24 cellular contexts compared by ENCODE assay signal in genomic region chr14:97061198-97061597, GRCh38.
"Had no signal": no experiment of that assay in that cellular context is flagged by ENCODE, and none has a peak within 500 bp of the region (broad histone marks: within the 10 kb centered on the region; RNA-seq: fewer than 3 reads in every experiment).

No MANE protein-coding gene starts in this region.

- H3K9me3 ChIP-seq: ascending aorta had no signal

- H3K4me1 ChIP-seq: ascending aorta, sigmoid colon had no signal

- ATAC-seq: activated CD8-positive, alpha-beta memory T cell treated with anti-CD3 and anti-CD28 coated beads, Interleukin-2, amount 10 ng/mL, durations not matched to agents 7 days and 5 days; activated CD8-positive, alpha-beta T cell treated with anti-CD3 and anti-CD28 coated beads for 36 hours; activated naive CD4-positive, alpha-beta T cell treated with anti-CD3 and anti-CD28 coated beads, Interleukin-2, amount 50 U/mL, for 72 hours; left ventricle myocardium superior; T-cell had no signal

- H3K36me3 ChIP-seq: ascending aorta, brain microvascular endothelial cell, sigmoid colon, WERI-Rb-1 had no signal

- H3K27me3 Mint-ChIP-seq: activated CD8-positive, alpha-beta T cell treated with anti-CD3 and anti-CD28 coated beads for 36 hours had no signal

- H3K4me2 ChIP-seq: smooth muscle cell had no signal

- H3K4me3 Mint-ChIP-seq: activated CD4-positive, alpha-beta T cell treated with anti-CD3 and anti-CD28 coated beads, Interleukin-2, amount 10 ng/mL, durations not matched to agents 7 days and 5 days; activated CD8-positive, alpha-beta memory T cell treated with anti-CD3 and anti-CD28 coated beads, Interleukin-2, amount 10 ng/mL, durations not matched to agents 7 days and 5 days; activated CD8-positive, alpha-beta T cell treated with anti-CD3 and anti-CD28 coated beads for 36 hours; activated T-helper 1 cell treated with anti-CD3 and anti-CD28 coated beads, Interleukin-12 subunit alpha, Interleukin-12 subunit beta, Interleukin-2, Interleukin-4 antibody, amounts not matched to agents 30 ng/mL and 10 ng/mL and 1 ng/mL, durations not matched to agents 14 hours and 24 hours and 36 hours; dendritic cell treated with granulocyte-macrophage colony-stimulating factor and Interleukin-4, amounts not matched to agents 40 ng/mL and 50 ng/mL, for 4 days; immature natural killer cell; memory B cell; neural crest cell; T-cell; T-helper 2 cell treated with Interferon-gamma antibody and Interleukin-4, amounts not matched to agents 5 μg/mL and 100 μg/mL, for 36 hours had no signal

- H3K36me3 Mint-ChIP-seq: activated CD8-positive, alpha-beta memory T cell treated with anti-CD3 and anti-CD28 coated beads, Interleukin-2, amount 10 ng/mL, durations not matched to agents 7 days and 5 days; activated naive CD4-positive, alpha-beta T cell treated with anti-CD3 and anti-CD28 coated beads, Interleukin-2, amount 50 U/mL, for 72 hours; immature natural killer cell; T-cell had no signal

- H3K27ac Mint-ChIP-seq: activated CD4-positive, alpha-beta T cell treated with anti-CD3 and anti-CD28 coated beads, Interleukin-2, amount 10 ng/mL, durations not matched to agents 7 days and 5 days; activated CD8-positive, alpha-beta memory T cell treated with anti-CD3 and anti-CD28 coated beads, Interleukin-2, amount 10 ng/mL, durations not matched to agents 7 days and 5 days; activated CD8-positive, alpha-beta T cell treated with anti-CD3 and anti-CD28 coated beads for 36 hours; activated naive CD4-positive, alpha-beta T cell treated with anti-CD3 and anti-CD28 coated beads, Interleukin-2, amount 50 U/mL, for 72 hours; activated T-helper 1 cell treated with anti-CD3 and anti-CD28 coated beads, Interleukin-12 subunit alpha, Interleukin-12 subunit beta, Interleukin-2, Interleukin-4 antibody, amounts not matched to agents 30 ng/mL and 10 ng/mL and 1 ng/mL, durations not matched to agents 14 hours and 24 hours and 36 hours; dendritic cell treated with granulocyte-macrophage colony-stimulating factor and Interleukin-4, amounts not matched to agents 40 ng/mL and 50 ng/mL, for 4 days; immature natural killer cell; memory B cell; T-cell; T-helper 2 cell treated with Interferon-gamma antibody and Interleukin-4, amounts not matched to agents 5 μg/mL and 100 μg/mL, for 36 hours had no signal

- H3K27me3 ChIP-seq: ascending aorta, brain microvascular endothelial cell had no signal

- H3K4me3 ChIP-seq: ascending aorta, sigmoid colon, smooth muscle cell had no signal

- H3K27ac ChIP-seq: ascending aorta, brain microvascular endothelial cell, sigmoid colon, WERI-Rb-1 had no signal

- H3K9me3 Mint-ChIP-seq: activated CD4-positive, alpha-beta T cell treated with anti-CD3 and anti-CD28 coated beads, Interleukin-2, amount 10 ng/mL, durations not matched to agents 7 days and 5 days; activated CD8-positive, alpha-beta T cell treated with anti-CD3 and anti-CD28 coated beads for 36 hours; activated naive CD4-positive, alpha-beta T cell treated with anti-CD3 and anti-CD28 coated beads, Interleukin-2, amount 50 U/mL, for 72 hours; activated T-helper 1 cell treated with anti-CD3 and anti-CD28 coated beads, Interleukin-12 subunit alpha, Interleukin-12 subunit beta, Interleukin-2, Interleukin-4 antibody, amounts not matched to agents 30 ng/mL and 10 ng/mL and 1 ng/mL, durations not matched to agents 14 hours and 24 hours and 36 hours; dendritic cell treated with granulocyte-macrophage colony-stimulating factor and Interleukin-4, amounts not matched to agents 40 ng/mL and 50 ng/mL, for 4 days; immature natural killer cell; memory B cell; neural crest cell; T-cell; T-helper 2 cell treated with Interferon-gamma antibody and Interleukin-4, amounts not matched to agents 5 μg/mL and 100 μg/mL, for 36 hours had no signal

- DNase-seq: activated CD4-positive, alpha-beta T cell treated with anti-CD3 and anti-CD28 coated beads, Interleukin-2, amount 10 ng/mL, durations not matched to agents 7 days and 5 days; activated CD4-positive, CD25-positive, alpha-beta regulatory T cell treated with anti-CD3 and anti-CD28 coated beads, Interleukin-2, amount 50 U/mL, for 72 hours; activated CD8-positive, alpha-beta memory T cell treated with anti-CD3 and anti-CD28 coated beads, Interleukin-2, amount 10 ng/mL, durations not matched to agents 7 days and 5 days; activated CD8-positive, alpha-beta T cell treated with anti-CD3 and anti-CD28 coated beads for 36 hours; activated gamma-delta T cell; brain microvascular endothelial cell; effector CD4-positive, alpha-beta T cell; immature natural killer cell; kidney glomerular epithelial cell; left ventricle myocardium superior; sigmoid colon; stimulated activated CD4-positive, alpha-beta T cell treated with anti-CD3 and anti-CD28 coated beads, Interleukin-15, amount 100 ng/mL, for 24 hours; stimulated activated CD8-positive, alpha-beta memory T cell treated with anti-CD3 and anti-CD28 coated beads, Interleukin-4, amount 100 ng/mL, for 48 hours; stimulated activated naive CD4-positive, alpha-beta T cell; T-cell; WERI-Rb-1 had no signal

- H3K4me1 Mint-ChIP-seq: immature natural killer cell, T-cell had no signal
